12 cellular contexts compared by ENCODE assay signal in genomic region chr16:52573365-52574104, GRCh38. TPM values are rescaled to one million over a fixed set of nuclear protein-coding genes. Genes with fewer than 3 reads are reported as not detected.
DNase-seq lines count a peak whose midpoint lies in the region; ATAC-seq, FAIRE-seq and TF ChIP-seq lines count a peak whose summit lies in the region.
"Had no signal": no experiment of that assay in that cellular context is flagged by ENCODE, and none has a peak within 500 bp of the region (broad histone marks: within the 10 kb centered on the region; RNA-seq: fewer than 3 reads in every experiment).

No MANE protein-coding gene starts in this region.

- no peaks in the 10 kb centered on the region for H4K20me1 ChIP-seq in Karpas-422 (ENCODE audit: insufficient read depth, low read depth, low read length)

- H3K36me3 Mint-ChIP-seq in chondrocyte (ENCODE audit: low read depth), result no peaks in the 10 kb centered on the region

- TF ChIP-seq CTCF in chondrocyte (IDR thresholded peaks at IDR 0.05), result no peak

- peaks cover 8% of the 10 kb centered on the region for H3K9me3 Mint-ChIP-seq in chondrocyte (ENCODE audit: low read depth)

- peak; percentile 93 for ATAC-seq in HG02938 (IDR thresholded peaks at IDR 0.05; ENCODE audit: unreplicated experiment)
- ATAC-seq: PC-3 had no signal

- H3K4me2 ChIP-seq in Karpas-422 (ENCODE audit: low read depth, low read length, poor library complexity, severe bottlenecking), result no peak overlapping the region

- H3K9me2 ChIP-seq in Karpas-422 (replicated peaks; ENCODE audit: insufficient read depth, low read length), result no peaks in the 10 kb centered on the region

- no peaks in the 10 kb centered on the region for H3K27me3 ChIP-seq in small intestine (ENCODE audit: control insufficient read depth in 2 of 2, insufficient read depth in 2 of 2, low read length in 2 of 2)
- H3K27me3 ChIP-seq in Karpas-422 (ENCODE audit: low read length), result no peaks in the 10 kb centered on the region
- H3K27me3 ChIP-seq: ascending aorta, neutrophil had no signal

- no peaks in the 10 kb centered on the region for H3K36me3 ChIP-seq in small intestine (ENCODE audit: control insufficient read depth in 2 of 2, insufficient read depth in 2 of 2, low read length in 2 of 2)
- H3K36me3 ChIP-seq in Karpas-422 (ENCODE audit: insufficient read depth, low read length), result no peaks in the 10 kb centered on the region
- H3K36me3 ChIP-seq: ascending aorta, neutrophil had no signal

- no peaks in the 10 kb centered on the region for H3K9me3 ChIP-seq in small intestine (ENCODE audit: control insufficient read depth, low read depth)
- H3K9me3 ChIP-seq in Karpas-422 (ENCODE audit: low read length), result no peaks in the 10 kb centered on the region
- H3K9me3 ChIP-seq: ascending aorta, neutrophil had no signal

- H3K4me1 Mint-ChIP-seq in chondrocyte (ENCODE audit: low read depth), result no peaks in the 10 kb centered on the region

- no peak overlapping the region for H3K4me3 ChIP-seq in small intestine (ENCODE audit: low read depth in 1 of 2, low read length in 2 of 2)
- H3K4me3 ChIP-seq in Karpas-422 (ENCODE audit: low read length), result no peak overlapping the region
- H3K4me3 ChIP-seq: ascending aorta had no signal

- no peak overlapping the region for H2AFZ ChIP-seq in Karpas-422 (ENCODE audit: low read length)

- H3K27ac ChIP-seq in small intestine (ENCODE audit: low read depth in 1 of 2, low read length in 1 of 2) (peak overlapping the region; percentile 33 to 92), Karpas-422 (ENCODE audit: low read length) (no peak overlapping the region)
- H3K27ac ChIP-seq: ascending aorta, neutrophil had no signal

- WGBS in small intestine, 3 donors, result 19 to 64% (median 26%) methylated on average over 6 of the region's 6 CpGs

- no peaks in the 10 kb centered on the region for H3K27me3 Mint-ChIP-seq in chondrocyte (ENCODE audit: low read depth)

- no peak overlapping the region for H3K9ac ChIP-seq in Karpas-422 (ENCODE audit: low read length)

- no peak overlapping the region for H3K4me3 Mint-ChIP-seq in chondrocyte (ENCODE audit: unreplicated experiment)

- no peaks in the 10 kb centered on the region for H3K79me2 ChIP-seq in Karpas-422 (ENCODE audit: low read length)

- peaks cover 6% of the 10 kb centered on the region in 2 donors for H3K4me1 ChIP-seq in small intestine (ENCODE audit: control insufficient read depth in 2 of 2, insufficient read depth in 1 of 2, low read depth in 1 of 2, low read length in 1 of 2)
- H3K4me1 ChIP-seq in Karpas-422 (ENCODE audit: low read length), result no peaks in the 10 kb centered on the region
- H3K4me1 ChIP-seq: ascending aorta had no signal

- FAIRE-seq in small intestine (lab: Jason Lieb, UNC), result no peak

- peak; percentile 26 for DNase-seq in NCI-H345 (lab: John Stamatoyannopoulos, UW)
- no peak for DNase-seq in NCI-H345 treated with DMSO at 0.1 percent for 48 hours (lab: John Stamatoyannopoulos, UW; ENCODE audit: unreplicated experiment)
- DNase-seq in SW480 (ENCODE audit: low spot score), result peak; percentile 68
- DNase-seq in small intestine, result peak; percentile 93
- DNase-seq in Karpas-422, result no peak
- DNase-seq in chondrocyte (ENCODE audit: low spot score), result no peak
- DNase-seq in nucleus accumbens (lab: John Stamatoyannopoulos, UW), result no peak
- DNase-seq: PC-3 had no signal

- H3K27ac Mint-ChIP-seq in chondrocyte (ENCODE audit: unreplicated experiment), result no peak overlapping the region

RNA-seq across cellular contexts. Expression of gene TOX3, which starts 26.6 kb away (rescaled TPM):
- 10 to 100 TPM in 1 of 3 donors, 1 to 10 TPM in 2; 8.9 to 10.5 (median 9.0) TPM for polyA plus RNA-seq in small intestine
- total RNA-seq in Karpas-422 (2014; rRNA removed; shearing (Covaris generic); ENCODE audit: low replicate concordance), result not detected in 2 replicates
- total RNA-seq in chondrocyte, result not detected in 3 replicates
- total RNA-seq: ascending aorta; PC-3; T-helper 2 cell treated with Interferon-gamma antibody and Interleukin-4, amounts not matched to agents 100 ng/mL and 5 ng/mL, for 36 hours had no signal

Comparison
In these comparisons a context has a peak if more than half of its experiments do, and no peak if none do; other contexts are left out.
1. DNase-seq: peak in NCI-H345 (single experiment), SW480 (single experiment) and small intestine (single experiment); none in NCI-H345 treated with DMSO at 0.1 percent for 48 hours (single experiment), Karpas-422 (single experiment), chondrocyte (single experiment) and nucleus accumbens (0 of 56).